9 cellular contexts compared by ENCODE assay signal in genomic region chr4:47484169-47484568, GRCh38. TPM values are rescaled to one million over a fixed set of nuclear protein-coding genes. Genes with fewer than 3 reads are reported as not detected.
DNase-seq lines count a peak whose midpoint lies in the region; ATAC-seq and TF ChIP-seq lines count a peak whose summit lies in the region.
"Had no signal": no experiment of that assay in that cellular context is flagged by ENCODE, and none has a peak within 500 bp of the region (broad histone marks: within the 10 kb centered on the region; RNA-seq: fewer than 3 reads in every experiment).

No MANE protein-coding gene starts in this region.

- no peak overlapping the region for H3K4me3 ChIP-seq in coronary artery
- peak overlapping the region in 1 of 8 donors; percentile 76 for H3K4me3 ChIP-seq in spleen

- TF ChIP-seq POLR2A in spleen (IDR thresholded peaks at IDR 0.05) = no peak

- no peaks in the 10 kb centered on the region for H3K27me3 ChIP-seq in spleen (replicated peaks in 1 of 7)

- 66 to 86% (median 70%) methylated on average over 3 of the region's 3 CpGs for WGBS in spleen, 5 donors

- peaks cover 14 to 68% (median 46%) of the 10 kb centered on the region in 6 donors for H3K4me1 ChIP-seq in spleen

- TF ChIP-seq CTCF in coronary artery (IDR thresholded peaks at IDR 0.05) (no peak), spleen (IDR thresholded peaks at IDR 0.05 in 8 of 11, conservative IDR thresholded peaks at IDR 0.05 in 3 of 11) (no peak)

- ATAC-seq in GM21360 (IDR thresholded peaks at IDR 0.05; ENCODE audit: unreplicated experiment) (peak; percentile 27), HG03469 (IDR thresholded peaks at IDR 0.05; ENCODE audit: unreplicated experiment) (peak; percentile 31), GM19328 (IDR thresholded peaks at IDR 0.05; ENCODE audit: unreplicated experiment) (no peak)

- H3K36me3 ChIP-seq in spleen = no peaks in the 10 kb centered on the region

- H3K27ac ChIP-seq in coronary artery = peak overlapping the region; percentile 90 to 92
- H3K27ac ChIP-seq in spleen = peak overlapping the region; percentile 89 to 96 (median 92)

- DNase-seq in coronary artery (ENCODE audit: low spot score) (no peak), spleen (no peak), NCI-H2081 (lab: John Stamatoyannopoulos, UW) (no peak), glomerular visceral epithelial cell (ENCODE audit: extremely low spot score) (no peak), AG08396 (ENCODE audit: low spot score) (no peak)
- DNase-seq: activated gamma-delta T cell treated with Interleukin-2 at 50 U/mL for 16 hours had no signal

- H3K9me3 ChIP-seq in spleen = peaks cover 0 to 4% (median 0%) of the 10 kb centered on the region in 8 donors

- intact Hi-C loops in spleen (cut with DNase I; ENCODE audit: low total_unique reads) = no loop called here

RNA-seq across cellular contexts. Expression of gene ATP10D, which starts 0.9 kb away (rescaled TPM):
- 10 to 100 TPM; 47.3 to 79.1 (median 52.8) TPM for total RNA-seq in spleen
- polyA plus RNA-seq in spleen = 1 to 10 TPM; 4.6 to 6.4 (median 5.6) TPM

RNA-seq across cellular contexts. Expression of gene COMMD8, which starts 20.7 kb away (rescaled TPM):
- 10 to 100 TPM; 14.1 to 21.1 (median 19.4) TPM for total RNA-seq in spleen
- polyA plus RNA-seq in spleen = 10 to 100 TPM; 25.2 to 30.9 (median 28.5) TPM
